In genomic region chr2:88837511-88838160, GRCh38 we compare ENCODE assay signal across 18 cellular contexts.
DNase-seq lines count a peak whose midpoint lies in the region; ATAC-seq and TF ChIP-seq lines count a peak whose summit lies in the region.
"Had no signal": no experiment of that assay in that cellular context is flagged by ENCODE, and none has a peak within 500 bp of the region (broad histone marks: within the 10 kb centered on the region; RNA-seq: fewer than 3 reads in every experiment).

No MANE protein-coding gene starts in this region.

- BruUV-seq in Caco-2 (replicated peaks; lab: Mats Ljungman, UMichigan) = no TSS peak

- no peaks in the 10 kb centered on the region for H3K27me3 ChIP-seq in Caco-2 (replicated peaks; ENCODE audit: control insufficient read depth, insufficient read depth, low read length)

- H3K36me3 Mint-ChIP-seq in T-helper 17 cell (ENCODE audit: low read depth) (peaks cover 2% of the 10 kb centered on the region), Caco-2 (ENCODE audit: insufficient read depth, unreplicated experiment) (no peaks in the 10 kb centered on the region)
- H3K36me3 Mint-ChIP-seq in stimulated activated memory B cell treated with anti-CD40 and anti-IgM and Interleukin-4, amounts not matched to agents 10 μg/mL and 1 μg/mL and 100 μg/mL, for 72 hours = peaks cover 5% of the 10 kb centered on the region
- H3K36me3 Mint-ChIP-seq: CD4-positive, alpha-beta memory T cell had no signal

- ATAC-seq in GM18498 (IDR thresholded peaks at IDR 0.05; ENCODE audit: unreplicated experiment) (peak; percentile 5), HG03064 (IDR thresholded peaks at IDR 0.05; ENCODE audit: low read depth, unreplicated experiment) (peak; percentile 13), T-helper 17 cell (no peak)
- ATAC-seq in stimulated activated memory B cell treated with anti-CD40 and anti-IgM and Interleukin-4, amounts not matched to agents 10 μg/mL and 1 μg/mL and 100 μg/mL, for 72 hours = peak; percentile 19
- ATAC-seq: Panc1 had no signal

- H3K36me3 ChIP-seq in Caco-2 (ENCODE audit: control insufficient read depth, insufficient read depth, low read length) = no peaks in the 10 kb centered on the region

- H3K9me3 ChIP-seq in T-helper 17 cell (ENCODE audit: control insufficient read depth, low read length, poor library complexity, severe bottlenecking) = no peaks in the 10 kb centered on the region
- no peaks in the 10 kb centered on the region for H3K9me3 ChIP-seq in Caco-2

- POLR2A ChIA-PET in Caco-2 (lab: Charles Lee) = no interaction called here

- no peak for DNase-seq in T-helper 17 cell
- DNase-seq in NCI-H2029 (lab: John Stamatoyannopoulos, UW) = no peak
- DNase-seq in Caco-2 = no peak
- no peak for DNase-seq in activated CD4-positive, alpha-beta T cell treated with anti-CD3 and anti-CD28 coated beads, Interleukin-2, amount 50 U/mL, for 1 hour
- DNase-seq: ACHN; AML-193; CD4-positive, alpha-beta memory T cell; DMS79 treated with DMSO at 0.1 percent for 48 hours; HFFc6; IMR-90; NCI-H1417; NCI-H187 treated with DMSO at 0.1 percent for 48 hours; NCI-H2171; NCI-H748 treated with DMSO at 0.1 percent for 48 hours had no signal

- CTCF ChIA-PET in Caco-2 (lab: Charles Lee) = no interaction called here

- H3K27ac Mint-ChIP-seq in T-helper 17 cell (peak overlapping the region; percentile 75), Caco-2 (ENCODE audit: unreplicated experiment) (no peak overlapping the region)
- H3K27ac Mint-ChIP-seq in stimulated activated memory B cell treated with anti-CD40 and anti-IgM and Interleukin-4, amounts not matched to agents 10 μg/mL and 1 μg/mL and 100 μg/mL, for 72 hours = peak overlapping the region; percentile 97
- H3K27ac Mint-ChIP-seq: CD4-positive, alpha-beta memory T cell; HFFc6 had no signal

- intact Hi-C loops in Caco-2 (cut with micrococcal nuclease; ENCODE audit: unreplicated experiment) = no loop called here

- H3K9me3 Mint-ChIP-seq in stimulated activated memory B cell treated with anti-CD40 and anti-IgM and Interleukin-4, amounts not matched to agents 10 μg/mL and 1 μg/mL and 100 μg/mL, for 72 hours = no peaks in the 10 kb centered on the region
- no peaks in the 10 kb centered on the region for H3K9me3 Mint-ChIP-seq in Caco-2 (ENCODE audit: unreplicated experiment)
- H3K9me3 Mint-ChIP-seq: CD4-positive, alpha-beta memory T cell; HFFc6 had no signal

- H3K4me3 Mint-ChIP-seq in T-helper 17 cell (no peak overlapping the region), Caco-2 (ENCODE audit: unreplicated experiment) (no peak overlapping the region)
- peak overlapping the region; percentile 70 for H3K4me3 Mint-ChIP-seq in stimulated activated memory B cell treated with anti-CD40 and anti-IgM and Interleukin-4, amounts not matched to agents 10 μg/mL and 1 μg/mL and 100 μg/mL, for 72 hours
- H3K4me3 Mint-ChIP-seq: CD4-positive, alpha-beta memory T cell; HFFc6 had no signal

- no peaks in the 10 kb centered on the region for H3K4me1 ChIP-seq in Caco-2

- H3K4me3 ChIP-seq in Caco-2 (ENCODE audit: low read depth, low read length) = no peak overlapping the region

- no peak for TF ChIP-seq CTCF in Caco-2 (IDR thresholded peaks at IDR 0.05; ENCODE audit: insufficient read depth in 1 of 2, low read depth in 1 of 2, low read length in 1 of 2, severe bottlenecking in 1 of 2, unreplicated experiment in 1 of 2)

- H3K27me3 Mint-ChIP-seq in T-helper 17 cell = peaks cover 35% of the 10 kb centered on the region
- no peaks in the 10 kb centered on the region for H3K27me3 Mint-ChIP-seq in stimulated activated memory B cell treated with anti-CD40 and anti-IgM and Interleukin-4, amounts not matched to agents 10 μg/mL and 1 μg/mL and 100 μg/mL, for 72 hours
- H3K27me3 Mint-ChIP-seq in Caco-2 (ENCODE audit: insufficient read depth, unreplicated experiment) = peaks cover 8% of the 10 kb centered on the region

- H3K4me1 Mint-ChIP-seq in T-helper 17 cell (no peaks in the 10 kb centered on the region), Caco-2 (ENCODE audit: low read depth, unreplicated experiment) (no peaks in the 10 kb centered on the region)
- peaks cover 56% of the 10 kb centered on the region for H3K4me1 Mint-ChIP-seq in stimulated activated memory B cell treated with anti-CD40 and anti-IgM and Interleukin-4, amounts not matched to agents 10 μg/mL and 1 μg/mL and 100 μg/mL, for 72 hours
- H3K4me1 Mint-ChIP-seq: CD4-positive, alpha-beta memory T cell had no signal
